17 cellular contexts compared by ENCODE assay signal in genomic region chr4:95248713-95249401, GRCh38.
DNase-seq lines count a peak whose midpoint lies in the region; ATAC-seq and TF ChIP-seq lines count a peak whose summit lies in the region.
"Had no signal": no experiment of that assay in that cellular context is flagged by ENCODE, and none has a peak within 500 bp of the region (broad histone marks: within the 10 kb centered on the region; RNA-seq: fewer than 3 reads in every experiment).

No MANE protein-coding gene starts in this region.

- peak overlapping the region; percentile 32 for H3K27ac Mint-ChIP-seq in activated naive CD8-positive, alpha-beta T cell treated with anti-CD3 and anti-CD28 coated beads, Interleukin-2, amount 50 U/mL, for 24 hours
- peak overlapping the region; percentile 49 for H3K27ac Mint-ChIP-seq in stimulated activated naive CD8-positive, alpha-beta T cell treated with anti-CD3 and anti-CD28 coated beads, Interleukin-15, Interleukin-2, amounts not matched to agents 100 ng/mL and 50 ng/mL, for 24 hours
- H3K27ac Mint-ChIP-seq: endodermal cell, T-helper 17 cell had no signal

- H3K36me3 ChIP-seq in cardiac muscle cell (no peaks in the 10 kb centered on the region), heart right ventricle (peaks cover 0 to 9% (median 0%) of the 10 kb centered on the region in 9 donors)
- H3K36me3 ChIP-seq: right atrium auricular region had no signal

- H3K4me3 ChIP-seq in cardiac muscle cell (no peak overlapping the region), heart right ventricle (no peak overlapping the region)
- H3K4me3 ChIP-seq: ascending aorta, GM12878, right atrium auricular region, testis had no signal

- no peaks in the 10 kb centered on the region for H3K27me3 ChIP-seq in cardiac muscle cell
- H3K27me3 ChIP-seq in heart right ventricle, result no peaks in the 10 kb centered on the region
- H3K27me3 ChIP-seq: ascending aorta, right atrium auricular region, testis had no signal

- H3K4me3 Mint-ChIP-seq in activated naive CD8-positive, alpha-beta T cell treated with anti-CD3 and anti-CD28 coated beads, Interleukin-2, amount 50 U/mL, for 24 hours, result no peak overlapping the region
- no peak overlapping the region for H3K4me3 Mint-ChIP-seq in stimulated activated naive CD8-positive, alpha-beta T cell treated with anti-CD3 and anti-CD28 coated beads, Interleukin-15, Interleukin-2, amounts not matched to agents 100 ng/mL and 50 ng/mL, for 24 hours
- H3K4me3 Mint-ChIP-seq: endodermal cell, T-helper 17 cell had no signal

- H3K4me1 ChIP-seq in cardiac muscle cell (ENCODE audit: low read depth) (peaks cover 25% of the 10 kb centered on the region), heart right ventricle (no peaks in the 10 kb centered on the region)
- H3K4me1 ChIP-seq: ascending aorta, right atrium auricular region had no signal

- H3K4me1 Mint-ChIP-seq in activated naive CD8-positive, alpha-beta T cell treated with anti-CD3 and anti-CD28 coated beads, Interleukin-2, amount 50 U/mL, for 24 hours, result peaks cover 16% of the 10 kb centered on the region
- peaks cover 17% of the 10 kb centered on the region for H3K4me1 Mint-ChIP-seq in stimulated activated naive CD8-positive, alpha-beta T cell treated with anti-CD3 and anti-CD28 coated beads, Interleukin-15, Interleukin-2, amounts not matched to agents 100 ng/mL and 50 ng/mL, for 24 hours (ENCODE audit: low read depth)
- H3K4me1 Mint-ChIP-seq: T-helper 17 cell had no signal

- DNase-seq in cardiac muscle cell (ENCODE audit: low read depth in 1 of 2, low spot score in 1 of 2) (no peak), heart right ventricle (no peak), NCI-H69 (lab: John Stamatoyannopoulos, UW) (peak; percentile 51), NCI-H526 (lab: John Stamatoyannopoulos, UW) (no peak), CD1c-positive myeloid dendritic cell (ENCODE audit: extremely low spot score) (no peak)
- DNase-seq in activated naive CD8-positive, alpha-beta T cell treated with anti-CD3 and anti-CD28 coated beads, Interleukin-2, amount 50 U/mL, for 24 hours, result no peak
- DNase-seq: endodermal cell, foreskin fibroblast, left cardiac atrium, NCI-H2029, SHP77 treated with DMSO at 0.1 percent for 48 hours, T-helper 17 cell, testis had no signal

- TF ChIP-seq CTCF in cardiac muscle cell (IDR thresholded peaks at IDR 0.05; ENCODE audit: low read depth, low read length), result no peak
- no peak for TF ChIP-seq CTCF in heart right ventricle (IDR thresholded peaks at IDR 0.05)

- 64 to 82% methylated on average over 1 of the region's 1 CpG for WGBS in heart right ventricle, 2 donors

- intact Hi-C loops in heart right ventricle (cut with DNase I), result no loop called here

- peak overlapping the region; percentile 65 for H3K27ac ChIP-seq in cardiac muscle cell
- no peak overlapping the region for H3K27ac ChIP-seq in heart right ventricle
- H3K27ac ChIP-seq: ascending aorta, right atrium auricular region, testis had no signal

- H3K9me3 Mint-ChIP-seq in activated naive CD8-positive, alpha-beta T cell treated with anti-CD3 and anti-CD28 coated beads, Interleukin-2, amount 50 U/mL, for 24 hours, result no peaks in the 10 kb centered on the region
- no peaks in the 10 kb centered on the region for H3K9me3 Mint-ChIP-seq in stimulated activated naive CD8-positive, alpha-beta T cell treated with anti-CD3 and anti-CD28 coated beads, Interleukin-15, Interleukin-2, amounts not matched to agents 100 ng/mL and 50 ng/mL, for 24 hours
- H3K9me3 Mint-ChIP-seq: endodermal cell had no signal

- ATAC-seq in heart right ventricle, result no peak
- ATAC-seq in activated naive CD8-positive, alpha-beta T cell treated with anti-CD3 and anti-CD28 coated beads, Interleukin-2, amount 50 U/mL, for 24 hours, result peak; percentile 82
- ATAC-seq: GM12878, left cardiac atrium, T-helper 17 cell had no signal

- H3K9me3 ChIP-seq in cardiac muscle cell (ENCODE audit: low read depth) (no peaks in the 10 kb centered on the region), heart right ventricle (no peaks in the 10 kb centered on the region)
- H3K9me3 ChIP-seq: ascending aorta, right atrium auricular region, testis had no signal

- H3K27me3 Mint-ChIP-seq in activated naive CD8-positive, alpha-beta T cell treated with anti-CD3 and anti-CD28 coated beads, Interleukin-2, amount 50 U/mL, for 24 hours, result no peaks in the 10 kb centered on the region
- no peaks in the 10 kb centered on the region for H3K27me3 Mint-ChIP-seq in stimulated activated naive CD8-positive, alpha-beta T cell treated with anti-CD3 and anti-CD28 coated beads, Interleukin-15, Interleukin-2, amounts not matched to agents 100 ng/mL and 50 ng/mL, for 24 hours
- H3K27me3 Mint-ChIP-seq: T-helper 17 cell had no signal

- H3K36me3 Mint-ChIP-seq in activated naive CD8-positive, alpha-beta T cell treated with anti-CD3 and anti-CD28 coated beads, Interleukin-2, amount 50 U/mL, for 24 hours (ENCODE audit: low read depth), result no peaks in the 10 kb centered on the region
- no peaks in the 10 kb centered on the region for H3K36me3 Mint-ChIP-seq in stimulated activated naive CD8-positive, alpha-beta T cell treated with anti-CD3 and anti-CD28 coated beads, Interleukin-15, Interleukin-2, amounts not matched to agents 100 ng/mL and 50 ng/mL, for 24 hours (ENCODE audit: low read depth)
